Comparison of ENCODE assay signal across 1 cellular context in genomic region chr9:111803924-111804323, GRCh38.
TF ChIP-seq lines count a peak whose summit lies in the region.

No MANE protein-coding gene starts in this region.

TF ChIP-seq in GM12878, 131 proteins besides CTCF, POLR2A, EP300 and RAD21:
- TF ChIP-seq RBBP5 (conservative IDR thresholded peaks at IDR 0.05) (no peak), ZBED1 (IDR thresholded peaks at IDR 0.05; ENCODE audit: borderline replicate concordance) (peak; percentile 54; the same call in 1 of the 2 replicates), GABPA (IDR thresholded peaks at IDR 0.05; ENCODE audit: low read depth) (peak; percentile 45; the same call in 1 of the 2 replicates), STAT3 (IDR thresholded peaks at IDR 0.05; ENCODE audit: low read depth, low read length) (no peak), CREB1 (IDR thresholded peaks at IDR 0.05; ENCODE audit: low read depth) (peak; percentile 80), ATF2 (IDR thresholded peaks at IDR 0.05; ENCODE audit: low read length) (peak; percentile 69), JUNB (IDR thresholded peaks at IDR 0.05) (peak; percentile 84), ETV6 (conservative IDR thresholded peaks at IDR 0.05 in 1 of 2, IDR thresholded peaks at IDR 0.05 in 1 of 2; ENCODE audit: borderline replicate concordance in 1 of 2, low read depth in 1 of 2) (peak in 1 of 2 experiments; percentile 49; a peak in 1 of 4 replicates), HDAC6 (IDR thresholded peaks at IDR 0.05; ENCODE audit: unreplicated experiment) (no peak), CREM (IDR thresholded peaks at IDR 0.05; ENCODE audit: low read depth) (peak; percentile 80; the same call in 1 of the 2 replicates), EGR1 (IDR thresholded peaks at IDR 0.05; ENCODE audit: borderline replicate concordance in 1 of 2, low read depth in 2 of 2, low read length in 2 of 2) (peak in 1 of 2 experiments; percentile 49; a peak in 1 of 3 replicates), MEF2A (IDR thresholded peaks at IDR 0.05; ENCODE audit: insufficient read depth, low read depth, low read length) (0 out of 2 replicates have a peak, but pooled peaks have one; percentile 24), YY1 (IDR thresholded peaks at IDR 0.05; ENCODE audit: low read depth, low read length) (no peak), FOXM1 (IDR thresholded peaks at IDR 0.05; ENCODE audit: low read depth, low read length) (peak; percentile 57; the same call in 1 of the 2 replicates), SRF (IDR thresholded peaks at IDR 0.05; ENCODE audit: low read depth in 2 of 2, low read length in 2 of 2) (no peak), ATF7 (IDR thresholded peaks at IDR 0.05; ENCODE audit: low read depth) (peak; percentile 61; the same call in 1 of the 2 replicates), TAF1 (IDR thresholded peaks at IDR 0.05; ENCODE audit: borderline replicate concordance, low read depth, low read length) (no peak), TCF7 (IDR thresholded peaks at IDR 0.05; ENCODE audit: borderline replicate concordance) (no peak), RUNX3 (IDR thresholded peaks at IDR 0.05; ENCODE audit: low read length) (peak; percentile 74), NFIC (IDR thresholded peaks at IDR 0.05; ENCODE audit: low read depth, low read length) (peak; percentile 80; the same call in 1 of the 2 replicates), PBX3 (IDR thresholded peaks at IDR 0.05; ENCODE audit: insufficient replicate concordance, low read depth, low read length) (no peak), FOS (IDR thresholded peaks at IDR 0.05; ENCODE audit: borderline replicate concordance, extremely low read depth, insufficient read length) (no peak)
TF ChIP-seq in GM12878: peak in this region for 13.
